Comparison of ENCODE assay signal across 1 cellular context in the genomic region with DNA sequence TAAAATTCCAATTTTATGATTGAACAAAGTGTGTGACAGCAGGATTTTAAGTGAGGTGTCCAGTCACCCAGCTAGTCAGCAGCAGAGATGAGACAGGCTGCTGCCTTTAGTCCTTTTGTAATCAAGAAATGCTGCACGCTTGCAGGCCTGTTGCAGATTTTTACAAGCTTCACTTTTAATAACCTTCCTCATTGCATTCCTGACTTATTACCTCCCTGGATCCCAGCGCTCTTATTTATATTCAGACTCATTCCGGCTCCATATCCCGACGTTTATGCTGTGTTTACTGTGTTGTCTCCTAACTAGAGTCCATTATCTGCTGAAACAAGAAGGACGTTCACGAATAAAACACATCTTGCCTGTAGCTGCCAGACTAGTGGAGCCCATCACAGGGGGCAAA.
TF ChIP-seq lines count a peak whose summit lies in the region.

No MANE protein-coding gene starts in this region.

TF ChIP-seq in GM23338, 12 proteins besides CTCF, POLR2A, EP300 and RAD21 (continued from another document):
- TF ChIP-seq, protein P1, sequence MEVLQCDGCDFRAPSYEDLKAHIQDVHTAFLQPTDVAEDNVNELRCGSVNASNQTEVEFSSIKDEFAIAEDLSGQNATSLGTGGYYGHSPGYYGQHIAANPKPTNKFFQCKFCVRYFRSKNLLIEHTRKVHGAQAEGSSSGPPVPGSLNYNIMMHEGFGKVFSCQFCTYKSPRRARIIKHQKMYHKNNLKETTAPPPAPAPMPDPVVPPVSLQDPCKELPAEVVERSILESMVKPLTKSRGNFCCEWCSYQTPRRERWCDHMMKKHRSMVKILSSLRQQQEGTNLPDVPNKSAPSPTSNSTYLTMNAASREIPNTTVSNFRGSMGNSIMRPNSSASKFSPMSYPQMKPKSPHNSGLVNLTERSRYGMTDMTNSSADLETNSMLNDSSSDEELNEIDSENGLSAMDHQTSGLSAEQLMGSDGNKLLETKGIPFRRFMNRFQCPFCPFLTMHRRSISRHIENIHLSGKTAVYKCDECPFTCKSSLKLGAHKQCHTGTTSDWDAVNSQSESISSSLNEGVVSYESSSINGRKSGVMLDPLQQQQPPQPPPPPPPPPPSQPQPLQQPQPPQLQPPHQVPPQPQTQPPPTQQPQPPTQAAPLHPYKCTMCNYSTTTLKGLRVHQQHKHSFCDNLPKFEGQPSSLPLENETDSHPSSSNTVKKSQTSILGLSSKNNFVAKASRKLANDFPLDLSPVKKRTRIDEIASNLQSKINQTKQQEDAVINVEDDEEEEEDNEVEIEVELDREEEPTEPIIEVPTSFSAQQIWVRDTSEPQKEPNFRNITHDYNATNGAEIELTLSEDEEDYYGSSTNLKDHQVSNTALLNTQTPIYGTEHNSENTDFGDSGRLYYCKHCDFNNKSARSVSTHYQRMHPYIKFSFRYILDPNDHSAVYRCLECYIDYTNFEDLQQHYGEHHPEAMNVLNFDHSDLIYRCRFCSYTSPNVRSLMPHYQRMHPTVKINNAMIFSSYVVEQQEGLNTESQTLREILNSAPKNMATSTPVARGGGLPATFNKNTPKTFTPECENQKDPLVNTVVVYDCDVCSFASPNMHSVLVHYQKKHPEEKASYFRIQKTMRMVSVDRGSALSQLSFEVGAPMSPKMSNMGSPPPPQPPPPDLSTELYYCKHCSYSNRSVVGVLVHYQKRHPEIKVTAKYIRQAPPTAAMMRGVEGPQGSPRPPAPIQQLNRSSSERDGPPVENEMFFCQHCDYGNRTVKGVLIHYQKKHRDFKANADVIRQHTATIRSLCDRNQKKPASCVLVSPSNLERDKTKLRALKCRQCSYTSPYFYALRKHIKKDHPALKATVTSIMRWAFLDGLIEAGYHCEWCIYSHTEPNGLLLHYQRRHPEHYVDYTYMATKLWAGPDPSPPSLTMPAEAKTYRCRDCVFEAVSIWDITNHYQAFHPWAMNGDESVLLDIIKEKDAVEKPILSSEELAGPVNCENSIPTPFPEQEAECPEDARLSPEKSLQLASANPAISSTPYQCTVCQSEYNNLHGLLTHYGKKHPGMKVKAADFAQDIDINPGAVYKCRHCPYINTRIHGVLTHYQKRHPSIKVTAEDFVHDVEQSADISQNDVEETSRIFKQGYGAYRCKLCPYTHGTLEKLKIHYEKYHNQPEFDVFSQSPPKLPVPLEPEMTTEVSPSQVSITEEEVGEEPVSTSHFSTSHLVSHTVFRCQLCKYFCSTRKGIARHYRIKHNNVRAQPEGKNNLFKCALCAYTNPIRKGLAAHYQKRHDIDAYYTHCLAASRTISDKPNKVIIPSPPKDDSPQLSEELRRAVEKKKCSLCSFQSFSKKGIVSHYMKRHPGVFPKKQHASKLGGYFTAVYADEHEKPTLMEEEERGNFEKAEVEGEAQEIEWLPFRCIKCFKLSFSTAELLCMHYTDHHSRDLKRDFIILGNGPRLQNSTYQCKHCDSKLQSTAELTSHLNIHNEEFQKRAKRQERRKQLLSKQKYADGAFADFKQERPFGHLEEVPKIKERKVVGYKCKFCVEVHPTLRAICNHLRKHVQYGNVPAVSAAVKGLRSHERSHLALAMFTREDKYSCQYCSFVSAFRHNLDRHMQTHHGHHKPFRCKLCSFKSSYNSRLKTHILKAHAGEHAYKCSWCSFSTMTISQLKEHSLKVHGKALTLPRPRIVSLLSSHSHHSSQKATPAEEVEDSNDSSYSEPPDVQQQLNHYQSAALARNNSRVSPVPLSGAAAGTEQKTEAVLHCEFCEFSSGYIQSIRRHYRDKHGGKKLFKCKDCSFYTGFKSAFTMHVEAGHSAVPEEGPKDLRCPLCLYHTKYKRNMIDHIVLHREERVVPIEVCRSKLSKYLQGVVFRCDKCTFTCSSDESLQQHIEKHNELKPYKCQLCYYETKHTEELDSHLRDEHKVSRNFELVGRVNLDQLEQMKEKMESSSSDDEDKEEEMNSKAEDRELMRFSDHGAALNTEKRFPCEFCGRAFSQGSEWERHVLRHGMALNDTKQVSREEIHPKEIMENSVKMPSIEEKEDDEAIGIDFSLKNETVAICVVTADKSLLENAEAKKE (CRISPR knock-in tag; IDR thresholded peaks at IDR 0.05) = no peak
- no peak for TF ChIP-seq EZH2 (IDR thresholded peaks at IDR 0.05; ENCODE audit: low read depth, unreplicated experiment)
- no peak for TF ChIP-seq CREB1 (CRISPR knock-in tag; IDR thresholded peaks at IDR 0.05; ENCODE audit: low read depth)
- TF ChIP-seq ETS1 (IDR thresholded peaks at IDR 0.05) = no peak
